ENCODE assay signal across 4 cellular contexts in the genomic region with DNA sequence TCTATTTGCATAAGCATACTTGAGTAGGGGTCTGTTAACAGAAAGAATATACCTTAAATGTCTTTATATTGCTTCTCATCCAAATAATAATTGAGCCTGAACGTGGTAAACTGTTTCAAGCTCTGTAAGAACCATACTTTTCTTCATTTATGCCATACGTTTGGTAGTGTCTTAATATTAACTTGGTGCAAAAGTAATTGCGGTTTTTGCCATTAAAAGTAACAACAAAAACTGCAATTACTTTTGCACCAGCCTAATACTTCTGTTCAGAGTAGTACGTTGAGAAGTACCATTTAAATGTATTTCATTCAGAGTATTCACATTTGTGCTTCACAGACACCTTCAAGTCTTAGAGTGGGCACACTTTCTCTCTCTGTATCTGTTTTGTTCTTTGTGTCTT.
A peak's percentile ranks its signal among the peaks of the same experiment; 100 is the strongest.
TF ChIP-seq lines count a peak whose summit lies in the region.

No MANE protein-coding gene starts in this region.

TF ChIP-seq in HepG2, 621 proteins besides CTCF, POLR2A, EP300 and RAD21 (continues in another document):
- TF ChIP-seq, protein P1, sequence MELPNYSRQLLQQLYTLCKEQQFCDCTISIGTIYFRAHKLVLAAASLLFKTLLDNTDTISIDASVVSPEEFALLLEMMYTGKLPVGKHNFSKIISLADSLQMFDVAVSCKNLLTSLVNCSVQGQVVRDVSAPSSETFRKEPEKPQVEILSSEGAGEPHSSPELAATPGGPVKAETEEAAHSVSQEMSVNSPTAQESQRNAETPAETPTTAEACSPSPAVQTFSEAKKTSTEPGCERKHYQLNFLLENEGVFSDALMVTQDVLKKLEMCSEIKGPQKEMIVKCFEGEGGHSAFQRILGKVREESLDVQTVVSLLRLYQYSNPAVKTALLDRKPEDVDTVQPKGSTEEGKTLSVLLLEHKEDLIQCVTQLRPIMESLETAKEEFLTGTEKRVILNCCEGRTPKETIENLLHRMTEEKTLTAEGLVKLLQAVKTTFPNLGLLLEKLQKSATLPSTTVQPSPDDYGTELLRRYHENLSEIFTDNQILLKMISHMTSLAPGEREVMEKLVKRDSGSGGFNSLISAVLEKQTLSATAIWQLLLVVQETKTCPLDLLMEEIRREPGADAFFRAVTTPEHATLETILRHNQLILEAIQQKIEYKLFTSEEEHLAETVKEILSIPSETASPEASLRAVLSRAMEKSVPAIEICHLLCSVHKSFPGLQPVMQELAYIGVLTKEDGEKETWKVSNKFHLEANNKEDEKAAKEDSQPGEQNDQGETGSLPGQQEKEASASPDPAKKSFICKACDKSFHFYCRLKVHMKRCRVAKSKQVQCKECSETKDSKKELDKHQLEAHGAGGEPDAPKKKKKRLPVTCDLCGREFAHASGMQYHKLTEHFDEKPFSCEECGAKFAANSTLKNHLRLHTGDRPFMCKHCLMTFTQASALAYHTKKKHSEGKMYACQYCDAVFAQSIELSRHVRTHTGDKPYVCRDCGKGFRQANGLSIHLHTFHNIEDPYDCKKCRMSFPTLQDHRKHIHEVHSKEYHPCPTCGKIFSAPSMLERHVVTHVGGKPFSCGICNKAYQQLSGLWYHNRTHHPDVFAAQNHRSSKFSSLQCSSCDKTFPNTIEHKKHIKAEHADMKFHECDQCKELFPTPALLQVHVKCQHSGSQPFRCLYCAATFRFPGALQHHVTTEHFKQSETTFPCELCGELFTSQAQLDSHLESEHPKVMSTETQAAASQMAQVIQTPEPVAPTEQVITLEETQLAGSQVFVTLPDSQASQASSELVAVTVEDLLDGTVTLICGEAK (IDR thresholded peaks at IDR 0.05): peak; percentile 83
- TF ChIP-seq, protein P1 (CRISPR knock-in tag; IDR thresholded peaks at IDR 0.05): no peak

TF ChIP-seq in HEK293T, 16 proteins besides CTCF, POLR2A, EP300 and RAD21:
- peak; percentile 58; the same call in 1 of the 2 replicates for TF ChIP-seq ELF4 (IDR thresholded peaks at IDR 0.05)
- TF ChIP-seq, protein P2, sequence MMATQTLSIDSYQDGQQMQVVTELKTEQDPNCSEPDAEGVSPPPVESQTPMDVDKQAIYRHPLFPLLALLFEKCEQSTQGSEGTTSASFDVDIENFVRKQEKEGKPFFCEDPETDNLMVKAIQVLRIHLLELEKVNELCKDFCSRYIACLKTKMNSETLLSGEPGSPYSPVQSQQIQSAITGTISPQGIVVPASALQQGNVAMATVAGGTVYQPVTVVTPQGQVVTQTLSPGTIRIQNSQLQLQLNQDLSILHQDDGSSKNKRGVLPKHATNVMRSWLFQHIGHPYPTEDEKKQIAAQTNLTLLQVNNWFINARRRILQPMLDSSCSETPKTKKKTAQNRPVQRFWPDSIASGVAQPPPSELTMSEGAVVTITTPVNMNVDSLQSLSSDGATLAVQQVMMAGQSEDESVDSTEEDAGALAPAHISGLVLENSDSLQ (IDR thresholded peaks at IDR 0.05): no peak

TF ChIP-seq in GM12878, 131 proteins besides CTCF, POLR2A, EP300 and RAD21:
- TF ChIP-seq, protein P1 (IDR thresholded peaks at IDR 0.05; ENCODE audit: borderline replicate concordance): peak; percentile 39; the same call in 1 of the 2 replicates
- TF ChIP-seq, protein P3, sequence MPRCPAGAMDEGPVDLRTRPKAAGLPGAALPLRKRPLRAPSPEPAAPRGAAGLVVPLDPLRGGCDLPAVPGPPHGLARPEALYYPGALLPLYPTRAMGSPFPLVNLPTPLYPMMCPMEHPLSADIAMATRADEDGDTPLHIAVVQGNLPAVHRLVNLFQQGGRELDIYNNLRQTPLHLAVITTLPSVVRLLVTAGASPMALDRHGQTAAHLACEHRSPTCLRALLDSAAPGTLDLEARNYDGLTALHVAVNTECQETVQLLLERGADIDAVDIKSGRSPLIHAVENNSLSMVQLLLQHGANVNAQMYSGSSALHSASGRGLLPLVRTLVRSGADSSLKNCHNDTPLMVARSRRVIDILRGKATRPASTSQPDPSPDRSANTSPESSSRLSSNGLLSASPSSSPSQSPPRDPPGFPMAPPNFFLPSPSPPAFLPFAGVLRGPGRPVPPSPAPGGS (IDR thresholded peaks at IDR 0.05; ENCODE audit: borderline replicate concordance, insufficient read depth, low read depth, low read length, poor library complexity, severe bottlenecking): no peak
- TF ChIP-seq SRF (IDR thresholded peaks at IDR 0.05; ENCODE audit: low read depth in 2 of 2, low read length in 2 of 2): no peak

TF ChIP-seq in K562, 482 proteins besides CTCF, POLR2A, EP300 and RAD21:
- TF ChIP-seq, protein P4, sequence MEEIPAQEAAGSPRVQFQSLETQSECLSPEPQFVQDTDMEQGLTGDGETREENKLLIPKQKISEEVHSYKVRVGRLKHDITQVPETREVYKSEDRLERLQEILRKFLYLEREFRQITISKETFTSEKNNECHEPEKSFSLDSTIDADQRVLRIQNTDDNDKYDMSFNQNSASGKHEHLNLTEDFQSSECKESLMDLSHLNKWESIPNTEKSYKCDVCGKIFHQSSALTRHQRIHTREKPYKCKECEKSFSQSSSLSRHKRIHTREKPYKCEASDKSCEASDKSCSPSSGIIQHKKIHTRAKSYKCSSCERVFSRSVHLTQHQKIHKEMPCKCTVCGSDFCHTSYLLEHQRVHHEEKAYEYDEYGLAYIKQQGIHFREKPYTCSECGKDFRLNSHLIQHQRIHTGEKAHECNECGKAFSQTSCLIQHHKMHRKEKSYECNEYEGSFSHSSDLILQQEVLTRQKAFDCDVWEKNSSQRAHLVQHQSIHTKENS (CRISPR knock-in tag; IDR thresholded peaks at IDR 0.05): no peak
- TF ChIP-seq, protein P1 (IDR thresholded peaks at IDR 0.05): 0 out of 2 replicates have a peak, but pooled peaks have one; percentile 17
- TF ChIP-seq, protein P1 (CRISPR knock-in tag; IDR thresholded peaks at IDR 0.05): no peak
